ENCODE assay signal across 14 cellular contexts in genomic region chr3:4856986-4857385, GRCh38.
"Had no signal": no experiment of that assay in that cellular context is flagged by ENCODE, and none has a peak within 500 bp of the region (broad histone marks: within the 10 kb centered on the region; RNA-seq: fewer than 3 reads in every experiment).

No MANE protein-coding gene starts in this region.

- DNase-seq: activated CD4-positive, alpha-beta T cell treated with anti-CD3 and anti-CD28 coated beads, Interleukin-2, amount 50 U/mL, for 48 hours; activated gamma-delta T cell treated with Interleukin-2 at 50 U/mL for 16 hours; activated T-cell treated with anti-CD3 and anti-CD28 coated beads, Interleukin-2, amount 50 U/mL, for 4 hours; heart left ventricle; left ventricle myocardium inferior; tibial artery; uterus had no signal

- ATAC-seq: activated CD4-positive, CD25-positive, alpha-beta regulatory T cell treated with anti-CD3 and anti-CD28 coated beads, Interleukin-2, amount 50 U/mL, for 24 hours; activated T-cell treated with anti-CD3 and anti-CD28 coated beads, Interleukin-2, amount 50 U/mL, for 4 hours; stimulated activated effector memory CD8-positive, alpha-beta T cell treated with anti-CD3 and anti-CD28 coated beads, Interleukin-12 subunit alpha, Interleukin-12 subunit beta, amount 100 ng/mL, for 72 hours had no signal

- H3K4me3 ChIP-seq: ascending aorta, cardiac muscle cell, heart left ventricle, left ventricle myocardium inferior, neural progenitor cell, right atrium auricular region, skin epidermis, tibial artery, uterus had no signal
